ENCODE assay signal across 8 cellular contexts in the genomic region with DNA sequence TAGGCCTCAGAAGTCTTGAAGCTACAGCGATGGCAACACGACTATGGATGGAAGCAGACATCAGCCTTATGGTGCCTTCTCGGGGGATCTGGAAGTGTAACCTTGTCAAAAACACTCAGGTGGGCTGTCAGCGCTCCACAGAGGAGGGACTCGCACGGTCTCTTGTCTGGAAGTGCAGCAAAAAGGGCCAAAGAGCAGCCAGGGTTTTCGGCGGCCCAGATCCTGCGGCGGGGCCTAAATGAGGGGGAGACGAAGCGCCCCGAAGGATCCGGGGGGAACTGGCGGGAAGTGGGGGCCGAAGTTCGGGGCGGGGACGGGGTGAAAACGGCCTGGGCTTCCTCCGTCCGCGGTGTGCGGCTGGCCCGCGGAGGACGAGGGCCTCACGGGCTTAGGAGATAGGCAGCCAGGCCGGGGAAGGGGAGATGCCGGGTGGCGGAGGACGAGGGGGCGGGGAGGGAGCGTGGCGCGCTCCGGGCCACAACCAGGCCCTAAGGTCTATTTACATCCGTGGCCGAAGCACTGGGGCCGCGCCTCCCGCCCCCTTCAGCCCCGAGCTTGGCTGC. TPM values are rescaled to one million over a fixed set of nuclear protein-coding genes. Genes with fewer than 3 reads are reported as not detected.
DNase-seq lines count a peak whose midpoint lies in the region; TF ChIP-seq lines count a peak whose summit lies in the region.

No MANE protein-coding gene starts in this region.

- DNase-seq in AG04450 (ENCODE audit: low read depth, low spot score) (no peak), substantia nigra (lab: John Stamatoyannopoulos, UW) (peak in 2 of 49 donors; percentile 34 to 59), NCI-H128 (lab: John Stamatoyannopoulos, UW; ENCODE audit: unreplicated experiment) (no peak), NOMO-1 treated with dmso at 0.1 percent for 144 hours (lab: John Stamatoyannopoulos, UW; ENCODE audit: unreplicated experiment) (no peak)
- no peak for DNase-seq in activated T-helper 2 cell treated with anti-CD3 and anti-CD28 coated beads, Interferon-gamma antibody, Interleukin-2, Interleukin-4, amounts not matched to agents 10 μg/mL and 5 μg/mL and 100 μg/mL, durations not matched to agents 14 hours and 24 hours and 36 hours (ENCODE audit: low spot score)
- no peak for DNase-seq in NK-92 treated with Interleukin-12 subunit alpha and Interleukin-12 subunit beta, amount 100 ng/mL, for 24 hours (lab: John Stamatoyannopoulos, UW)

- H3K4me1 Mint-ChIP-seq in activated T-helper 2 cell treated with anti-CD3 and anti-CD28 coated beads, Interferon-gamma antibody, Interleukin-2, Interleukin-4, amounts not matched to agents 10 μg/mL and 5 μg/mL and 100 μg/mL, durations not matched to agents 14 hours and 24 hours and 36 hours (ENCODE audit: low read depth) = peaks cover 47% of the 10 kb centered on the region

- CTCF ChIA-PET in AG04450 (lab: Charles Lee) = interaction anchor here (3.0 kb wide), 1 partner anchor 10 kb away, joined by 22 read pairs; no protein-coding TSS in a partner anchor
- CTCF ChIA-PET in HEK293 (lab: Yijun Ruan, JAX) = interaction anchor here (0.8 to 4.9 kb wide), 5 partner anchors 9 to 173 kb away, joined by 3 to 41 read pairs (median 4); a partner anchor contains a TSS

- intact Hi-C loops in activated T-helper 2 cell treated with anti-CD3 and anti-CD28 coated beads, Interferon-gamma antibody, Interleukin-2, Interleukin-4, amounts not matched to agents 10 μg/mL and 5 μg/mL and 100 μg/mL, durations not matched to agents 14 hours and 24 hours and 36 hours (cut with micrococcal nuclease) = loop anchor here (5.0 kb wide), 1 partner anchor 75 kb away; a partner anchor contains a TSS

- peak overlapping the region; percentile 92 for H3K9ac ChIP-seq in iPS-20b (ENCODE audit: low read depth, low read length)

- peaks cover 5 to 37% of the 10 kb centered on the region in 2 experiments; a peak in 2 of 3 replicates for H3K36me3 ChIP-seq in HEK293 (ENCODE audit: control insufficient read depth in 2 of 2, insufficient read depth in 1 of 2, low read length in 2 of 2)
- H3K36me3 ChIP-seq in iPS-20b (ENCODE audit: insufficient read depth, low read depth, low read length) = peaks cover 23% of the 10 kb centered on the region

- H3K4me3 ChIP-seq in AG04450 (ENCODE audit: low read depth, low read length) = peak overlapping the region; percentile 91
- H3K4me3 ChIP-seq in HEK293 (ENCODE audit: low read depth, low read length) = peak overlapping the region; percentile 98
- H3K4me3 ChIP-seq in iPS-20b (ENCODE audit: low read length) = peak overlapping the region; percentile 85

- peak overlapping the region; percentile 98 for H3K4me3 Mint-ChIP-seq in activated T-helper 2 cell treated with anti-CD3 and anti-CD28 coated beads, Interferon-gamma antibody, Interleukin-2, Interleukin-4, amounts not matched to agents 10 μg/mL and 5 μg/mL and 100 μg/mL, durations not matched to agents 14 hours and 24 hours and 36 hours (ENCODE audit: low read depth)

- H3K27ac Mint-ChIP-seq in activated T-helper 2 cell treated with anti-CD3 and anti-CD28 coated beads, Interferon-gamma antibody, Interleukin-2, Interleukin-4, amounts not matched to agents 10 μg/mL and 5 μg/mL and 100 μg/mL, durations not matched to agents 14 hours and 24 hours and 36 hours = peak overlapping the region; percentile 93

- H3K9me3 ChIP-seq in AG04450 (ENCODE audit: control insufficient read depth, insufficient read depth, low read length) = no peaks in the 10 kb centered on the region; the same call in 1 of the 2 replicates
- H3K9me3 ChIP-seq in HEK293 (ENCODE audit: control insufficient read depth, insufficient read depth, low read depth, low read length) = no peaks in the 10 kb centered on the region
- H3K9me3 ChIP-seq in iPS-20b (ENCODE audit: insufficient read depth, low read depth, low read length) = no peaks in the 10 kb centered on the region

- peaks cover 42% of the 10 kb centered on the region for H3K36me3 Mint-ChIP-seq in activated T-helper 2 cell treated with anti-CD3 and anti-CD28 coated beads, Interferon-gamma antibody, Interleukin-2, Interleukin-4, amounts not matched to agents 10 μg/mL and 5 μg/mL and 100 μg/mL, durations not matched to agents 14 hours and 24 hours and 36 hours (ENCODE audit: low read depth)

- H3K27me3 Mint-ChIP-seq in activated T-helper 2 cell treated with anti-CD3 and anti-CD28 coated beads, Interferon-gamma antibody, Interleukin-2, Interleukin-4, amounts not matched to agents 10 μg/mL and 5 μg/mL and 100 μg/mL, durations not matched to agents 14 hours and 24 hours and 36 hours (ENCODE audit: low read depth) = no peaks in the 10 kb centered on the region

- no peaks in the 10 kb centered on the region for H3K27me3 ChIP-seq in AG04450 (ENCODE audit: control insufficient read depth, insufficient read depth, low read length)
- H3K27me3 ChIP-seq in iPS-20b (ENCODE audit: insufficient read depth, low read length) = no peaks in the 10 kb centered on the region

- TF ChIP-seq CTCF in AG04450 (IDR thresholded peaks at IDR 0.05; ENCODE audit: low read depth, low read length) (no peak), HEK293 (tag by site-specific recombination; IDR thresholded peaks at IDR 0.05) (no peak)

- H3K4me1 ChIP-seq in HEK293 (ENCODE audit: control insufficient read depth, insufficient read depth, low read length) = peaks cover 11% of the 10 kb centered on the region
- 0 out of 2 replicates have a peak, but pooled peaks cover 3% of the 10 kb centered on the region for H3K4me1 ChIP-seq in iPS-20b (ENCODE audit: insufficient read depth, low read length)

- H3K27ac ChIP-seq in AG04450 (ENCODE audit: low read depth, low read length) (no peak overlapping the region), HEK293 (ENCODE audit: extremely low read depth, low read depth, low read length) (peak overlapping the region; percentile 91), iPS-20b (ENCODE audit: low read length) (peak overlapping the region; percentile 54), substantia nigra (ENCODE audit: low read depth, low read length, poor library complexity, severe bottlenecking) (peak overlapping the region; percentile 88)

- no peaks in the 10 kb centered on the region for H3K9me3 Mint-ChIP-seq in activated T-helper 2 cell treated with anti-CD3 and anti-CD28 coated beads, Interferon-gamma antibody, Interleukin-2, Interleukin-4, amounts not matched to agents 10 μg/mL and 5 μg/mL and 100 μg/mL, durations not matched to agents 14 hours and 24 hours and 36 hours

- POLR2A ChIA-PET in AG04450 (lab: Yijun Ruan, JAX) = interaction anchor here (0.6 to 1.5 kb wide), 5 partner anchors 9 to 746 kb away, joined by 3 to 9 read pairs (median 4); a partner anchor contains a TSS
- POLR2A ChIA-PET in HEK293 (lab: Yijun Ruan, JAX) = interaction anchor here (0.6 to 2.7 kb wide), 8 partner anchors 9 to 290 kb away, joined by 3 to 13 read pairs (median 8); a partner anchor contains a TSS

TF ChIP-seq in HEK293, 187 proteins besides CTCF, POLR2A, EP300 and RAD21:
- TF ChIP-seq, protein P1, sequence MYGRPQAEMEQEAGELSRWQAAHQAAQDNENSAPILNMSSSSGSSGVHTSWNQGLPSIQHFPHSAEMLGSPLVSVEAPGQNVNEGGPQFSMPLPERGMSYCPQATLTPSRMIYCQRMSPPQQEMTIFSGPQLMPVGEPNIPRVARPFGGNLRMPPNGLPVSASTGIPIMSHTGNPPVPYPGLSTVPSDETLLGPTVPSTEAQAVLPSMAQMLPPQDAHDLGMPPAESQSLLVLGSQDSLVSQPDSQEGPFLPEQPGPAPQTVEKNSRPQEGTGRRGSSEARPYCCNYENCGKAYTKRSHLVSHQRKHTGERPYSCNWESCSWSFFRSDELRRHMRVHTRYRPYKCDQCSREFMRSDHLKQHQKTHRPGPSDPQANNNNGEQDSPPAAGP (tag by site-specific recombination; IDR thresholded peaks at IDR 0.05) = 0 out of 2 replicates have a peak, but pooled peaks have one; percentile 12
- no peak for TF ChIP-seq ZNF239 (tag by site-specific recombination; IDR thresholded peaks at IDR 0.05)
- no peak for TF ChIP-seq ZNF560 (tag by site-specific recombination; IDR thresholded peaks at IDR 0.05; ENCODE audit: borderline replicate concordance)
- TF ChIP-seq ZNF785 (tag by site-specific recombination; IDR thresholded peaks at IDR 0.05) = no peak
- TF ChIP-seq ZFP37 (tag by site-specific recombination; IDR thresholded peaks at IDR 0.05) = 0 out of 2 replicates have a peak, but pooled peaks have one; percentile 58

RNA-seq across cellular contexts. Expression of a gene that starts 0.6 kb away (rescaled TPM):
- 62.6 and 81.9 TPM in 2 replicates for polyA plus RNA-seq in AG04450 (2011; rRNA removed)
- polyA minus RNA-seq in AG04450 (2011; rRNA and poly(A)+ RNA removed) = 45.8 and 76.4 TPM in 2 replicates
- total RNA-seq in activated T-helper 2 cell treated with anti-CD3 and anti-CD28 coated beads, Interferon-gamma antibody, Interleukin-2, Interleukin-4, amounts not matched to agents 10 μg/mL and 5 μg/mL and 100 μg/mL, durations not matched to agents 14 hours and 24 hours and 36 hours = 98.2 and 105 TPM in 2 replicates
